ENCODE assay signal across 29 cellular contexts in the genomic region with DNA sequence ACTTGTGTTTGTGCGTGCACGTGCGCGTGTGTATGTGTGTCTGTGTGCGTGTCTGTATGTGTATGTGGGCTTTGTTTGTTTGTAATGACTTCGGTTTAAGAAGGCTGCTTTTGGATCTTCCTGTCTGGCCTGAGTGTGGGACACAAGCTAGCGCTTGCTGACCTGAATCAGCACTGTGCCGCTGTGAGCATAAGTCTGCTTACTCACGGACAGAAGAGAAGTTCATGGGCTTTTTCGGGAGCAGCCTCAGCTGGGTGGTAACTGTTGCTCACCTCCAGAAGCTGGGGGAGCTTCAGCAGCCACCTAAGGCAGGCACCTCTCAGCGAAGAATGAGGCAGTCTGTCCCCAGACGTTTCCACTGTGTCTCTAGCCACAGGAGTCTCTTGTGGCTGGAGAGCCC. TPM values are rescaled to one million over a fixed set of nuclear protein-coding genes. Genes with fewer than 3 reads are reported as not detected.
DNase-seq lines count a peak whose midpoint lies in the region; ATAC-seq, FAIRE-seq and TF ChIP-seq lines count a peak whose summit lies in the region.
"Had no signal": no experiment of that assay in that cellular context is flagged by ENCODE, and none has a peak within 500 bp of the region (broad histone marks: within the 10 kb centered on the region; RNA-seq: fewer than 3 reads in every experiment).

No MANE protein-coding gene starts in this region.

- 72 to 89% (median 85%) methylated on average over 12 of the region's 12 CpGs for WGBS in small intestine, 3 donors

- H3K27ac Mint-ChIP-seq in GM23338 (peak overlapping the region; percentile 8; the same call in 1 of the 2 replicates), astrocyte (ENCODE audit: unreplicated experiment) (no peak overlapping the region), neural progenitor cell (no peak overlapping the region)
- H3K27ac Mint-ChIP-seq: activated CD4-positive, alpha-beta T cell treated with anti-CD3 and anti-CD28 coated beads, Interleukin-2, amount 10 ng/mL, durations not matched to agents 7 days and 5 days; activated naive CD8-positive, alpha-beta T cell; activated T-helper 1 cell treated with anti-CD3 and anti-CD28 coated beads, Interleukin-12 subunit alpha, Interleukin-12 subunit beta, Interleukin-2, Interleukin-4 antibody, amounts not matched to agents 30 ng/mL and 10 ng/mL and 1 ng/mL, durations not matched to agents 14 hours and 24 hours and 36 hours; B cell; T-helper 1 cell treated with Interleukin-12 subunit alpha and Interleukin-12 subunit beta and Interleukin-4 antibody, amounts not matched to agents 30 μg/mL and 1 μg/mL, for 36 hours had no signal

- H3K36me3 Mint-ChIP-seq in GM23338 (ENCODE audit: low read depth) (no peaks in the 10 kb centered on the region), astrocyte (ENCODE audit: low read depth, unreplicated experiment) (no peaks in the 10 kb centered on the region), neural progenitor cell (no peaks in the 10 kb centered on the region)
- H3K36me3 Mint-ChIP-seq: activated naive CD8-positive, alpha-beta T cell had no signal

- TF ChIP-seq CTCF in GM23338 (conservative IDR thresholded peaks at IDR 0.05; ENCODE audit: low read depth in 2 of 2): no peak
- TF ChIP-seq CTCF in astrocyte (IDR thresholded peaks at IDR 0.05; ENCODE audit: insufficient read depth, low read depth, low read length): no peak
- TF ChIP-seq CTCF in neural progenitor cell (IDR thresholded peaks at IDR 0.05): no peak
- no peak for TF ChIP-seq CTCF in lower lobe of right lung (IDR thresholded peaks at IDR 0.05)

- no peak for DNase-seq in GM23338 (ENCODE audit: low spot score)
- DNase-seq in astrocyte (ENCODE audit: low read depth): no peak
- no peak for DNase-seq in neural progenitor cell (ENCODE audit: low spot score)
- no peak for DNase-seq in small intestine
- DNase-seq in lower lobe of right lung: no peak
- no peak for DNase-seq in COLO829 (ENCODE audit: low spot score)
- DNase-seq in central memory CD4-positive, alpha-beta T cell: no peak
- DNase-seq: activated CD4-positive, alpha-beta T cell treated with anti-CD3 and anti-CD28 coated beads, Interleukin-2, amount 10 ng/mL, durations not matched to agents 7 days and 5 days; body of pancreas; COR-L47; DMS79 treated with DMSO at 0.1 percent for 48 hours; head of caudate nucleus; left ventricle myocardium inferior; MG63; mucosa of descending colon; NCI-H1417; NCI-H510A; stimulated activated CD4-positive, alpha-beta T cell treated with anti-CD3 and anti-CD28 coated beads, Interleukin-12 subunit alpha, Interleukin-12 subunit beta, amount 100 ng/mL, for 4 hours; stimulated activated CD4-positive, alpha-beta T cell treated with anti-CD3 and anti-CD28 coated beads, Interleukin-4, amount 100 ng/mL, for 4 hours; stomach had no signal

- intact Hi-C loops in lower lobe of right lung (cut with DNase I): no loop called here

- FAIRE-seq in astrocyte (lab: Jason Lieb, UNC) (no peak), small intestine (lab: Jason Lieb, UNC) (no peak)
- FAIRE-seq: colon, RCC 7860 had no signal

- no peaks in the 10 kb centered on the region for H3K36me3 ChIP-seq in GM23338 (ENCODE audit: insufficient read depth)
- H3K36me3 ChIP-seq in astrocyte (ENCODE audit: insufficient read depth, low read length): no peaks in the 10 kb centered on the region
- no peaks in the 10 kb centered on the region for H3K36me3 ChIP-seq in iPS-20b (ENCODE audit: insufficient read depth, low read depth, low read length)
- H3K36me3 ChIP-seq in neural progenitor cell: no peaks in the 10 kb centered on the region
- H3K36me3 ChIP-seq in small intestine (ENCODE audit: control insufficient read depth in 2 of 2, insufficient read depth in 2 of 2, low read length in 2 of 2): no peaks in the 10 kb centered on the region
- H3K36me3 ChIP-seq in lower lobe of right lung: no peaks in the 10 kb centered on the region
- H3K36me3 ChIP-seq: left ventricle myocardium inferior, MG63, stomach, tibial nerve had no signal

- H3K9me2 ChIP-seq in GM23338 (ENCODE audit: insufficient read depth): no peaks in the 10 kb centered on the region

- H3K4me1 ChIP-seq in GM23338 (ENCODE audit: insufficient read depth) (peaks cover 35% of the 10 kb centered on the region), astrocyte (ENCODE audit: insufficient read depth, low read length) (peaks cover 7% of the 10 kb centered on the region), iPS-20b (ENCODE audit: insufficient read depth, low read length) (peaks cover 24% of the 10 kb centered on the region; the same call in 1 of the 2 replicates), neural progenitor cell (peaks cover 24% of the 10 kb centered on the region), small intestine (ENCODE audit: control insufficient read depth in 2 of 2, insufficient read depth in 1 of 2, low read depth in 1 of 2, low read length in 1 of 2) (peaks cover 0 to 7% of the 10 kb centered on the region in 2 donors), lower lobe of right lung (no peaks in the 10 kb centered on the region)
- H3K4me1 ChIP-seq: left ventricle myocardium inferior had no signal

- peak overlapping the region; percentile 66 for H3K4me2 ChIP-seq in GM23338
- no peak overlapping the region for H3K4me2 ChIP-seq in astrocyte (ENCODE audit: low read length)
- H3K4me2 ChIP-seq in neural progenitor cell: peak overlapping the region; percentile 28

- H3K4me3 ChIP-seq in GM23338: no peak overlapping the region
- H3K4me3 ChIP-seq in astrocyte (ENCODE audit: insufficient read depth, low read depth, low read length): no peak overlapping the region
- H3K4me3 ChIP-seq in iPS-20b (ENCODE audit: low read length): peak overlapping the region; percentile 30; the same call in 1 of the 2 replicates
- no peak overlapping the region for H3K4me3 ChIP-seq in neural progenitor cell
- no peak overlapping the region for H3K4me3 ChIP-seq in small intestine (ENCODE audit: low read depth in 1 of 2, low read length in 2 of 2)
- no peak overlapping the region for H3K4me3 ChIP-seq in lower lobe of right lung
- H3K4me3 ChIP-seq: body of pancreas, left ventricle myocardium inferior, MG63, mucosa of descending colon, stomach, tibial nerve had no signal

- no peak overlapping the region for H3K9ac ChIP-seq in astrocyte (ENCODE audit: low read length)
- H3K9ac ChIP-seq in iPS-20b (ENCODE audit: low read depth, low read length): no peak overlapping the region
- no peak overlapping the region for H3K9ac ChIP-seq in neural progenitor cell

- peak overlapping the region; percentile 84 for H2AFZ ChIP-seq in GM23338
- peak overlapping the region; percentile 5 for H2AFZ ChIP-seq in astrocyte (ENCODE audit: low read depth, low read length)
- H2AFZ ChIP-seq in neural progenitor cell (replicated peaks): no peak overlapping the region

- H3K27ac ChIP-seq in GM23338 (ENCODE audit: low read depth): no peak overlapping the region
- no peak overlapping the region for H3K27ac ChIP-seq in astrocyte (ENCODE audit: low read depth, low read length)
- H3K27ac ChIP-seq in iPS-20b (ENCODE audit: low read length): no peak overlapping the region
- no peak overlapping the region for H3K27ac ChIP-seq in neural progenitor cell
- no peak overlapping the region for H3K27ac ChIP-seq in small intestine (ENCODE audit: low read depth in 1 of 2, low read length in 1 of 2)
- H3K27ac ChIP-seq in lower lobe of right lung: no peak overlapping the region
- H3K27ac ChIP-seq: body of pancreas, HL-60, left ventricle myocardium inferior, stomach had no signal

- peak; percentile 10 for ATAC-seq in GM23338
- ATAC-seq in lower lobe of right lung: no peak
- ATAC-seq: body of pancreas, mucosa of descending colon had no signal

- no peaks in the 10 kb centered on the region for H3F3A ChIP-seq in GM23338 (replicated peaks; ENCODE audit: low read depth)
- H3F3A ChIP-seq in neural progenitor cell (ENCODE audit: low read depth): peaks cover 17% of the 10 kb centered on the region

- H3K4me1 Mint-ChIP-seq in GM23338: peaks cover 34% of the 10 kb centered on the region
- H3K4me1 Mint-ChIP-seq in astrocyte (ENCODE audit: low read depth, unreplicated experiment): peaks cover 8% of the 10 kb centered on the region
- H3K4me1 Mint-ChIP-seq in neural progenitor cell: peaks cover 18% of the 10 kb centered on the region

- no peaks in the 10 kb centered on the region for H4K20me1 ChIP-seq in GM23338 (replicated peaks; ENCODE audit: insufficient read depth)
- no peaks in the 10 kb centered on the region for H4K20me1 ChIP-seq in astrocyte (ENCODE audit: insufficient read depth, low read length)
- no peaks in the 10 kb centered on the region for H4K20me1 ChIP-seq in neural progenitor cell (ENCODE audit: low read depth)

- H3K27me3 Mint-ChIP-seq in GM23338 (ENCODE audit: insufficient read depth, low read depth, poor library complexity) (peaks cover 12% of the 10 kb centered on the region), astrocyte (ENCODE audit: low read depth, unreplicated experiment) (no peaks in the 10 kb centered on the region), neural progenitor cell (ENCODE audit: insufficient read depth, low read depth) (no peaks in the 10 kb centered on the region)

- H3K27me3 ChIP-seq in GM23338 (ENCODE audit: insufficient read depth) (no peaks in the 10 kb centered on the region), astrocyte (ENCODE audit: insufficient read depth, low read length) (no peaks in the 10 kb centered on the region), iPS-20b (ENCODE audit: insufficient read depth, low read length) (no peaks in the 10 kb centered on the region), neural progenitor cell (no peaks in the 10 kb centered on the region), small intestine (ENCODE audit: control insufficient read depth in 2 of 2, insufficient read depth in 2 of 2, low read length in 2 of 2) (no peaks in the 10 kb centered on the region), lower lobe of right lung (ENCODE audit: low read depth) (no peaks in the 10 kb centered on the region)
- H3K27me3 ChIP-seq: body of pancreas, MG63, stomach had no signal

- H3K79me2 ChIP-seq in GM23338 (replicated peaks; ENCODE audit: insufficient read depth): no peaks in the 10 kb centered on the region
- H3K79me2 ChIP-seq in astrocyte (ENCODE audit: insufficient read depth, low read length): no peaks in the 10 kb centered on the region
- no peaks in the 10 kb centered on the region for H3K79me2 ChIP-seq in neural progenitor cell (ENCODE audit: low read depth)

- H3K4me3 Mint-ChIP-seq in GM23338: no peak overlapping the region
- H3K4me3 Mint-ChIP-seq in astrocyte (ENCODE audit: unreplicated experiment): no peak overlapping the region
- H3K4me3 Mint-ChIP-seq in neural progenitor cell: no peak overlapping the region
- H3K4me3 Mint-ChIP-seq: activated CD4-positive, alpha-beta T cell treated with anti-CD3 and anti-CD28 coated beads, Interleukin-2, amount 10 ng/mL, durations not matched to agents 7 days and 5 days; activated naive CD8-positive, alpha-beta T cell; activated T-helper 1 cell treated with anti-CD3 and anti-CD28 coated beads, Interleukin-12 subunit alpha, Interleukin-12 subunit beta, Interleukin-2, Interleukin-4 antibody, amounts not matched to agents 30 ng/mL and 10 ng/mL and 1 ng/mL, durations not matched to agents 14 hours and 24 hours and 36 hours; B cell; T-helper 1 cell treated with Interleukin-12 subunit alpha and Interleukin-12 subunit beta and Interleukin-4 antibody, amounts not matched to agents 30 μg/mL and 1 μg/mL, for 36 hours had no signal

- H3K9me3 ChIP-seq in astrocyte (ENCODE audit: insufficient read depth, low read depth, low read length) (no peaks in the 10 kb centered on the region), iPS-20b (ENCODE audit: insufficient read depth, low read depth, low read length) (no peaks in the 10 kb centered on the region), neural progenitor cell (ENCODE audit: low read depth) (no peaks in the 10 kb centered on the region), small intestine (ENCODE audit: control insufficient read depth, low read depth) (no peaks in the 10 kb centered on the region), lower lobe of right lung (no peaks in the 10 kb centered on the region)
- H3K9me3 ChIP-seq: body of pancreas, left ventricle myocardium inferior, MG63, mucosa of descending colon, stomach, tibial nerve had no signal

- no peaks in the 10 kb centered on the region for H3K9me3 Mint-ChIP-seq in GM23338
- H3K9me3 Mint-ChIP-seq in astrocyte (ENCODE audit: unreplicated experiment): no peaks in the 10 kb centered on the region
- no peaks in the 10 kb centered on the region for H3K9me3 Mint-ChIP-seq in neural progenitor cell
- H3K9me3 Mint-ChIP-seq: activated CD4-positive, alpha-beta T cell treated with anti-CD3 and anti-CD28 coated beads, Interleukin-2, amount 10 ng/mL, durations not matched to agents 7 days and 5 days; activated T-helper 1 cell treated with anti-CD3 and anti-CD28 coated beads, Interleukin-12 subunit alpha, Interleukin-12 subunit beta, Interleukin-2, Interleukin-4 antibody, amounts not matched to agents 30 ng/mL and 10 ng/mL and 1 ng/mL, durations not matched to agents 14 hours and 24 hours and 36 hours; T-helper 1 cell treated with Interleukin-12 subunit alpha and Interleukin-12 subunit beta and Interleukin-4 antibody, amounts not matched to agents 30 μg/mL and 1 μg/mL, for 36 hours had no signal

RNA-seq across cellular contexts. Expression of a gene that starts 56.1 kb away (rescaled TPM):
- total RNA-seq in GM23338 (2014; rRNA removed; shearing (Covaris generic)): 32.7 and 34.5 TPM in 2 replicates
- polyA plus RNA-seq in GM23338 (2016; fragmentation: Nextera tagmentation; extraction: Ambion mirVana) (15.0 and 15.5 TPM in 2 replicates), small intestine (10 to 100 TPM in 1 of 3 donors, 1 to 10 TPM in 2; 3.0 to 11.5 (median 7.6) TPM)
- total RNA-seq in astrocyte (23.0 and 25.3 TPM in 2 replicates), neural progenitor cell (ENCODE audit: low replicate concordance) (27.2 and 41.9 TPM in 2 replicates), lower lobe of right lung (13.1 TPM)
